13 cellular contexts compared by ENCODE assay signal in the genomic region with DNA sequence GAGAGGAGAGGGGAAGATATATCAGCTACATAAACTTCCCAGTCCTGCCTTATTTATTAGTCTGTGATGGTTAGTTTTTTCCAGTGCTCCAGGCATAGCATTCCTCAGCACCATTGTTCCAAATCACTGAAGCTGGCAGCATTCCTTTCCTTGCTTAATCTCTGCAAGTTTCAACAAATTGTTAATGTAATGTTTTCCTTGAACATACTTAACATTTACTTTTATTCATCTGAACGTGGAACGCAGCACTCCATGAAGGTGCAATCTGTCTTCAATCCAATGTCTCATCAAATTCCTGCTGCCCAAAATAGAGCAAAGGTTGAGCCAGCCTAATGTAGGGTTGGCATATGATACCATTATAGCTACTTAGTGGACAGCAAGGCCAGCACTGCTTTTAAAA.
"Had no signal": no experiment of that assay in that cellular context is flagged by ENCODE, and none has a peak within 500 bp of the region (broad histone marks: within the 10 kb centered on the region; RNA-seq: fewer than 3 reads in every experiment).

No MANE protein-coding gene starts in this region.

- H3K4me1 ChIP-seq: colonic mucosa, gastroesophageal sphincter, vagina had no signal

- H3K36me3 ChIP-seq: colonic mucosa, gastroesophageal sphincter, vagina had no signal

- H3K4me3 ChIP-seq: colonic mucosa, gastroesophageal sphincter, vagina had no signal

- H3K27me3 ChIP-seq: colonic mucosa, gastroesophageal sphincter, vagina had no signal

- H3K9me3 ChIP-seq: colonic mucosa, gastroesophageal sphincter, vagina had no signal

- ATAC-seq: gastroesophageal sphincter had no signal

- DNase-seq: activated CD4-positive, alpha-beta T cell treated with anti-CD3 and anti-CD28 coated beads, Interleukin-2, amount 50 U/mL, for 1 hour; activated CD4-positive, CD25-positive, alpha-beta regulatory T cell; activated effector memory CD4-positive, alpha-beta T cell treated with Interleukin-2 at 50 U/mL for 16 hours; activated naive CD8-positive, alpha-beta T cell treated with anti-CD3 and anti-CD28 coated beads for 36 hours; activated T-cell treated with anti-CD3 and anti-CD28 coated beads for 4 hours; anterior cingulate cortex; colonic mucosa; retina; stimulated activated CD4-positive, alpha-beta T cell treated with anti-CD3 and anti-CD28 coated beads, Interleukin-15, amount 100 ng/mL, for 24 hours; stimulated activated CD4-positive, alpha-beta T cell treated with anti-CD3 and anti-CD28 coated beads, Interleukin-4, amount 100 ng/mL, for 24 hours; T-helper 2 cell had no signal

- H3K27ac ChIP-seq: colonic mucosa, gastroesophageal sphincter, vagina had no signal
